In the genomic region with DNA sequence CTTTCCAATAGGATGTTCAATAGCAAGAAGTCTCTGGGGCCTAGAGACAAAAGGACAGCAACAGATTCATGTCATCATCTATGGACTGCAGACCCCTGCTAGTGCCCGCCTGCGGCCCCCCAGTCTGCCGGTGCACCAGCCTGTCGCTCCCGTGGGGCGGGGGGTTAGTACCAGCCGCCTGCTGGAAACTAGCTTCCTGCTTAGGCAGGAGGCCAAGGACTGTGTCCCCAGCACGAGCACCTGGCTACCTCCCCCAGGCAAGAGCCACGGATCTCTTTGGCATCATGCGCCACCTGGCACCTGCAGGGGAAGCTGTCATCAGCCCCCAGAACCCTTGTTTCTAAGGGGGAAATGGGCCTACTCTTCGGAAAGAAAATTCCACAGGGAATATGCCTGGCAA, we compare ENCODE assay signal across 16 cellular contexts.
DNase-seq lines count a peak whose midpoint lies in the region; ATAC-seq and TF ChIP-seq lines count a peak whose summit lies in the region.
"Had no signal": no experiment of that assay in that cellular context is flagged by ENCODE, and none has a peak within 500 bp of the region (broad histone marks: within the 10 kb centered on the region; RNA-seq: fewer than 3 reads in every experiment).

No MANE protein-coding gene starts in this region.

- CTCF ChIA-PET in naive thymus-derived CD4-positive, alpha-beta T cell (lab: Charles Lee) = interaction anchor here (0.8 kb wide), 1 partner anchor 83 kb away, joined by 3 read pairs; no protein-coding TSS in a partner anchor

- H3K4me1 ChIP-seq in BLaER1 treated with 17β-estradiol and CSF1 and Interleukin-3, amounts not matched to agents 10 nM and 100 nM = peaks cover 35 to 68% (median 54%) of the 10 kb centered on the region in 10 experiments
- H3K4me1 ChIP-seq in naive thymus-derived CD4-positive, alpha-beta T cell (ENCODE audit: control insufficient read depth in 2 of 2, insufficient read depth in 2 of 2, low read length in 2 of 2) = no peaks in the 10 kb centered on the region

- H3K4me1 Mint-ChIP-seq in naive thymus-derived CD4-positive, alpha-beta T cell = peaks cover 0 to 38% (median 13%) of the 10 kb centered on the region in 7 donors
- H3K4me1 Mint-ChIP-seq: immature natural killer cell had no signal

- peaks cover 0 to 58% (median 44%) of the 10 kb centered on the region in 11 experiments; a peak in 17 of 22 replicates for H4K20me1 ChIP-seq in BLaER1 treated with 17β-estradiol and CSF1 and Interleukin-3, amounts not matched to agents 10 nM and 100 nM

- H3K9ac ChIP-seq in BLaER1 treated with 17β-estradiol and CSF1 and Interleukin-3, amounts not matched to agents 10 nM and 100 nM = peak overlapping the region in 4 of 11 experiments; percentile 3 to 41 (median 24); a peak in 3 of 22 replicates

- H3K36me3 Mint-ChIP-seq in naive thymus-derived CD4-positive, alpha-beta T cell = peaks cover 4 to 22% (median 17%) of the 10 kb centered on the region in 5 donors

- H3K27ac ChIP-seq in BLaER1 treated with 17β-estradiol and CSF1 and Interleukin-3, amounts not matched to agents 10 nM and 100 nM = no peak overlapping the region; a peak in 1 of 22 replicates
- no peak overlapping the region for H3K27ac ChIP-seq in naive thymus-derived CD4-positive, alpha-beta T cell (ENCODE audit: low read depth, low read length)

- DNase-seq in DMS153 treated with DMSO at 0.1 percent for 48 hours (lab: John Stamatoyannopoulos, UW; ENCODE audit: unreplicated experiment) (peak; percentile 19), NCI-H69 (lab: John Stamatoyannopoulos, UW) (peak; percentile 73)
- no peak for DNase-seq in naive thymus-derived CD4-positive, alpha-beta T cell
- DNase-seq in stimulated activated naive CD4-positive, alpha-beta T cell (lab: John Stamatoyannopoulos, UW) = no peak
- no peak for DNase-seq in activated CD4-positive, alpha-beta T cell treated with anti-CD3 and anti-CD28 coated beads, Interleukin-2, amount 50 U/mL, for 48 hours
- DNase-seq: activated CD4-positive, alpha-beta T cell treated with anti-CD3 and anti-CD28 coated beads for 4 hours; activated naive CD8-positive, alpha-beta T cell treated with anti-CD3 and anti-CD28 coated beads, Interleukin-2, amount 50 U/mL, for 24 hours; cerebellar nuclear complex; gastrocnemius medialis; immature natural killer cell; RPMI8226 had no signal

- H3K27ac Mint-ChIP-seq in naive thymus-derived CD4-positive, alpha-beta T cell = peak overlapping the region in 6 of 9 donors; percentile 8 to 65 (median 39)
- H3K27ac Mint-ChIP-seq: activated naive CD8-positive, alpha-beta T cell treated with anti-CD3 and anti-CD28 coated beads, Interleukin-2, amount 50 U/mL, for 24 hours; T-helper 1 cell treated with Interleukin-12 subunit alpha and Interleukin-12 subunit beta and Interleukin-4 antibody, amounts not matched to agents 30 μg/mL and 1 μg/mL, for 36 hours had no signal

- H3K9me3 Mint-ChIP-seq in naive thymus-derived CD4-positive, alpha-beta T cell = no peaks in the 10 kb centered on the region
- H3K9me3 Mint-ChIP-seq: activated naive CD8-positive, alpha-beta T cell treated with anti-CD3 and anti-CD28 coated beads, Interleukin-2, amount 50 U/mL, for 24 hours; immature natural killer cell; neural crest cell; stimulated activated naive CD8-positive, alpha-beta T cell treated with anti-CD3 and anti-CD28 coated beads, Interleukin-15, Interleukin-2, amounts not matched to agents 100 ng/mL and 50 ng/mL, for 24 hours; T-helper 1 cell treated with Interleukin-12 subunit alpha and Interleukin-12 subunit beta and Interleukin-4 antibody, amounts not matched to agents 30 μg/mL and 1 μg/mL, for 36 hours had no signal

- H3K27me3 ChIP-seq in BLaER1 treated with 17β-estradiol and CSF1 and Interleukin-3, amounts not matched to agents 10 nM and 100 nM = no peaks in the 10 kb centered on the region
- H3K27me3 ChIP-seq in naive thymus-derived CD4-positive, alpha-beta T cell (ENCODE audit: control insufficient read depth in 2 of 2, insufficient read depth in 2 of 2, low read length in 2 of 2) = no peaks in the 10 kb centered on the region
- H3K27me3 ChIP-seq: gastrocnemius medialis had no signal

- intact Hi-C loops in naive thymus-derived CD4-positive, alpha-beta T cell (cut with micrococcal nuclease) = no loop called here

- H3K4me3 Mint-ChIP-seq in naive thymus-derived CD4-positive, alpha-beta T cell = no peak overlapping the region
- H3K4me3 Mint-ChIP-seq: activated naive CD8-positive, alpha-beta T cell treated with anti-CD3 and anti-CD28 coated beads, Interleukin-2, amount 50 U/mL, for 24 hours; immature natural killer cell; neural crest cell; stimulated activated naive CD8-positive, alpha-beta T cell treated with anti-CD3 and anti-CD28 coated beads, Interleukin-15, Interleukin-2, amounts not matched to agents 100 ng/mL and 50 ng/mL, for 24 hours; T-helper 1 cell treated with Interleukin-12 subunit alpha and Interleukin-12 subunit beta and Interleukin-4 antibody, amounts not matched to agents 30 μg/mL and 1 μg/mL, for 36 hours had no signal

- ATAC-seq in naive thymus-derived CD4-positive, alpha-beta T cell = no peak
- ATAC-seq in SK-N-SH treated with all-trans-retinoic acid at 6 μM for 48 hours = no peak
- ATAC-seq: activated naive CD8-positive, alpha-beta T cell treated with anti-CD3 and anti-CD28 coated beads, Interleukin-2, amount 50 U/mL, for 24 hours had no signal

- H3K4me2 ChIP-seq in BLaER1 treated with 17β-estradiol and CSF1 and Interleukin-3, amounts not matched to agents 10 nM and 100 nM = peak overlapping the region in 9 of 11 experiments; percentile 45 to 85 (median 65); a peak in 17 of 22 replicates

- no peak overlapping the region for H3K4me3 ChIP-seq in BLaER1 treated with 17β-estradiol and CSF1 and Interleukin-3, amounts not matched to agents 10 nM and 100 nM
- H3K4me3 ChIP-seq in naive thymus-derived CD4-positive, alpha-beta T cell (ENCODE audit: low read length) = no peak overlapping the region
- H3K4me3 ChIP-seq: gastrocnemius medialis had no signal

- no peaks in the 10 kb centered on the region for H3K27me3 Mint-ChIP-seq in naive thymus-derived CD4-positive, alpha-beta T cell
- H3K27me3 Mint-ChIP-seq: activated naive CD8-positive, alpha-beta T cell treated with anti-CD3 and anti-CD28 coated beads, Interleukin-2, amount 50 U/mL, for 24 hours; stimulated activated naive CD8-positive, alpha-beta T cell treated with anti-CD3 and anti-CD28 coated beads, Interleukin-15, Interleukin-2, amounts not matched to agents 100 ng/mL and 50 ng/mL, for 24 hours had no signal

- no peaks in the 10 kb centered on the region for H3K9me3 ChIP-seq in BLaER1 treated with 17β-estradiol and CSF1 and Interleukin-3, amounts not matched to agents 10 nM and 100 nM (replicated peaks in 1 of 11)
- no peaks in the 10 kb centered on the region for H3K9me3 ChIP-seq in naive thymus-derived CD4-positive, alpha-beta T cell (ENCODE audit: control insufficient read depth in 2 of 3, low read length in 3 of 3)
- H3K9me3 ChIP-seq: gastrocnemius medialis had no signal

- POLR2A ChIA-PET in naive thymus-derived CD4-positive, alpha-beta T cell (lab: Charles Lee) = interaction anchor here (0.9 to 2.4 kb wide), 2 partner anchors 14 to 43 kb away, joined by 3 to 14 read pairs; no protein-coding TSS in a partner anchor

- H3K36me3 ChIP-seq in BLaER1 treated with 17β-estradiol and CSF1 and Interleukin-3, amounts not matched to agents 10 nM and 100 nM = peaks cover 36 to 47% (median 42%) of the 10 kb centered on the region in 11 experiments
- peaks cover 0 to 33% (median 0%) of the 10 kb centered on the region in 3 experiments for H3K36me3 ChIP-seq in naive thymus-derived CD4-positive, alpha-beta T cell (ENCODE audit: control insufficient read depth in 2 of 3, insufficient read depth in 3 of 3, low read length in 3 of 3)

TF ChIP-seq in SK-N-SH treated with all-trans-retinoic acid at 6 μM for 48 hours, 23 proteins besides CTCF, POLR2A, EP300 and RAD21 (continues in another document):
- no peak for TF ChIP-seq TOX (CRISPR knock-in tag; IDR thresholded peaks at IDR 0.05; ENCODE audit: borderline replicate concordance)
- TF ChIP-seq, protein P1, sequence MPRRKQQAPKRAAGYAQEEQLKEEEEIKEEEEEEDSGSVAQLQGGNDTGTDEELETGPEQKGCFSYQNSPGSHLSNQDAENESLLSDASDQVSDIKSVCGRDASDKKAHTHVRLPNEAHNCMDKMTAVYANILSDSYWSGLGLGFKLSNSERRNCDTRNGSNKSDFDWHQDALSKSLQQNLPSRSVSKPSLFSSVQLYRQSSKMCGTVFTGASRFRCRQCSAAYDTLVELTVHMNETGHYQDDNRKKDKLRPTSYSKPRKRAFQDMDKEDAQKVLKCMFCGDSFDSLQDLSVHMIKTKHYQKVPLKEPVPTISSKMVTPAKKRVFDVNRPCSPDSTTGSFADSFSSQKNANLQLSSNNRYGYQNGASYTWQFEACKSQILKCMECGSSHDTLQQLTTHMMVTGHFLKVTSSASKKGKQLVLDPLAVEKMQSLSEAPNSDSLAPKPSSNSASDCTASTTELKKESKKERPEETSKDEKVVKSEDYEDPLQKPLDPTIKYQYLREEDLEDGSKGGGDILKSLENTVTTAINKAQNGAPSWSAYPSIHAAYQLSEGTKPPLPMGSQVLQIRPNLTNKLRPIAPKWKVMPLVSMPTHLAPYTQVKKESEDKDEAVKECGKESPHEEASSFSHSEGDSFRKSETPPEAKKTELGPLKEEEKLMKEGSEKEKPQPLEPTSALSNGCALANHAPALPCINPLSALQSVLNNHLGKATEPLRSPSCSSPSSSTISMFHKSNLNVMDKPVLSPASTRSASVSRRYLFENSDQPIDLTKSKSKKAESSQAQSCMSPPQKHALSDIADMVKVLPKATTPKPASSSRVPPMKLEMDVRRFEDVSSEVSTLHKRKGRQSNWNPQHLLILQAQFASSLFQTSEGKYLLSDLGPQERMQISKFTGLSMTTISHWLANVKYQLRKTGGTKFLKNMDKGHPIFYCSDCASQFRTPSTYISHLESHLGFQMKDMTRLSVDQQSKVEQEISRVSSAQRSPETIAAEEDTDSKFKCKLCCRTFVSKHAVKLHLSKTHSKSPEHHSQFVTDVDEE (CRISPR knock-in tag; IDR thresholded peaks at IDR 0.05) = no peak
- no peak for TF ChIP-seq BACH2 (CRISPR knock-in tag; IDR thresholded peaks at IDR 0.05; ENCODE audit: borderline replicate concordance)
- TF ChIP-seq ZNF8 (CRISPR knock-in tag; IDR thresholded peaks at IDR 0.05) = no peak
- no peak for TF ChIP-seq SNAI2 (CRISPR knock-in tag; IDR thresholded peaks at IDR 0.05)
- no peak for TF ChIP-seq ZNF70 (CRISPR knock-in tag; IDR thresholded peaks at IDR 0.05)
- no peak for TF ChIP-seq OSR1 (CRISPR knock-in tag; IDR thresholded peaks at IDR 0.05)

Comparison
In these comparisons a context has a peak if more than half of its experiments do, and no peak if none do; other contexts are left out.
1. DNase-seq: peak in DMS153 treated with DMSO at 0.1 percent for 48 hours (single experiment) and NCI-H69 (single experiment); none in naive thymus-derived CD4-positive, alpha-beta T cell (0 of 9), stimulated activated naive CD4-positive, alpha-beta T cell (0 of 6) and activated CD4-positive, alpha-beta T cell treated with anti-CD3 and anti-CD28 coated beads, Interleukin-2, amount 50 U/mL, for 48 hours (0 of 2).